8 cellular contexts compared by ENCODE assay signal in the genomic region with DNA sequence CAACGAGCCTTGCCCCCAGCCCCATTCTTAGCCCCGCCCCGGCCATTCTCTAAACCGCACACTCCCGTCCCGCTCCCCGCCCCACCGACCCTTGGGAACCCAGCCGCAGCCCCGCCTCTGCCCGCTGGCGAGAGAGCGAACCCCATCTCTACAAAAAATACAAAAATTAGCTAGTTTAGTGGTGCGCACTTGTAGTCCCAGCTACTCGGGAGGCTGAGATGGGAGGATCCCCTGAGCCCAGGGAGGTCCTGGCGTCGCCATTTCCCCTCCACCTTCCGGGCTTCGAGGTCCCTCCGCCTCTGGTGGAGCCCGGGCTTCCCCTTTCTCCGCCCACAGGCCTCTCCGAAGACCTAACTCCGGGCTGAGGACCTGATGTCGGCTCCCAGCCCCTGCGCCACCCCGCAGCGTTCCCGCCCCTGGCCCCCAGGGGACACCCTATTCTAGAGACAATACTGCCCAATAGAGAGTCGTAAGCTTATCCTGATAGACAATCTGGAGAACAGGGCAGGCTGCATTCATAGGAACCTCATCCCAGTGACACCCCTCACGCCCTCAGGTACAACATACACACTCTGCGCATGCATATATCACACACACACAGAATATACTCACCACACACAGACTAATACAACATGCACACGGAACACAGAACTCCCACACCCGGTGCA. TPM values are rescaled to one million over a fixed set of nuclear protein-coding genes. Genes with fewer than 3 reads are reported as not detected.
A peak's percentile ranks its signal among the peaks of the same experiment; 100 is the strongest.
DNase-seq lines count a peak whose midpoint lies in the region; ATAC-seq and TF ChIP-seq lines count a peak whose summit lies in the region.

No MANE protein-coding gene starts in this region.

- no peaks in the 10 kb centered on the region for H3K36me3 Mint-ChIP-seq in CD4-positive, alpha-beta T cell (ENCODE audit: low read depth)
- peaks cover 6% of the 10 kb centered on the region for H3K36me3 Mint-ChIP-seq in activated B cell treated with CpG ODN at 0.5 μM for 24 hours (ENCODE audit: low read depth)
- peaks cover 35% of the 10 kb centered on the region for H3K36me3 Mint-ChIP-seq in dendritic cell treated with granulocyte-macrophage colony-stimulating factor and Interleukin-4, amounts not matched to agents 40 ng/mL and 50 ng/mL, for 4 days (ENCODE audit: low read depth)

- peaks cover 22% of the 10 kb centered on the region for H3K27me3 Mint-ChIP-seq in CD4-positive, alpha-beta T cell
- no peaks in the 10 kb centered on the region for H3K27me3 Mint-ChIP-seq in activated B cell treated with CpG ODN at 0.5 μM for 24 hours
- H3K27me3 Mint-ChIP-seq in dendritic cell treated with granulocyte-macrophage colony-stimulating factor and Interleukin-4, amounts not matched to agents 40 ng/mL and 50 ng/mL, for 4 days, result peaks cover 2% of the 10 kb centered on the region

- H3K4me3 ChIP-seq in muscle layer of duodenum (ENCODE audit: low read depth in 1 of 2, low read length in 2 of 2) (peak overlapping the region; percentile 66 to 81), testis (peak overlapping the region; percentile 64 to 73)

- no peaks in the 10 kb centered on the region for H3K9me3 Mint-ChIP-seq in CD4-positive, alpha-beta T cell
- no peaks in the 10 kb centered on the region for H3K9me3 Mint-ChIP-seq in activated B cell treated with CpG ODN at 0.5 μM for 24 hours
- H3K9me3 Mint-ChIP-seq in dendritic cell treated with granulocyte-macrophage colony-stimulating factor and Interleukin-4, amounts not matched to agents 40 ng/mL and 50 ng/mL, for 4 days, result no peaks in the 10 kb centered on the region

- peak; percentile 33 to 62 (median 47) for DNase-seq in CD4-positive, alpha-beta T cell
- peak; percentile 66 for DNase-seq in activated B cell treated with CpG ODN at 0.5 μM for 24 hours
- peak; percentile 36 for DNase-seq in testis
- DNase-seq in NK-92 treated with Interleukin-12 subunit alpha and Interleukin-12 subunit beta, amount 100 ng/mL, for 24 hours (lab: John Stamatoyannopoulos, UW), result no peak

- peak overlapping the region; percentile 87 for H3K4me3 Mint-ChIP-seq in CD4-positive, alpha-beta T cell
- peak overlapping the region; percentile 91 for H3K4me3 Mint-ChIP-seq in activated B cell treated with CpG ODN at 0.5 μM for 24 hours
- peak overlapping the region; percentile 77 for H3K4me3 Mint-ChIP-seq in dendritic cell treated with granulocyte-macrophage colony-stimulating factor and Interleukin-4, amounts not matched to agents 40 ng/mL and 50 ng/mL, for 4 days

- ATAC-seq in CD4-positive, alpha-beta T cell (ENCODE audit: poor library complexity), result peak; percentile 31
- ATAC-seq in HG02610 (IDR thresholded peaks at IDR 0.05; ENCODE audit: unreplicated experiment) (peak; percentile 32), activated B cell treated with CpG ODN at 0.5 μM for 24 hours (ENCODE audit: low read depth) (peak; percentile 56), GM19463 (IDR thresholded peaks at IDR 0.05; ENCODE audit: unreplicated experiment) (no peak)

- peaks cover 16% of the 10 kb centered on the region for H3K27me3 ChIP-seq in CD4-positive, alpha-beta T cell (ENCODE audit: control insufficient read depth, insufficient read depth, low read length)
- H3K27me3 ChIP-seq in muscle layer of duodenum (ENCODE audit: low read depth, low read length), result no peaks in the 10 kb centered on the region
- H3K27me3 ChIP-seq in testis, result no peaks in the 10 kb centered on the region

- H3K36me3 ChIP-seq in muscle layer of duodenum (ENCODE audit: control insufficient read depth in 1 of 2, insufficient read depth in 2 of 2, low read length in 2 of 2) (peaks cover 0 to 18% of the 10 kb centered on the region in 2 donors), testis (ENCODE audit: low read depth, missing control alignments) (no peaks in the 10 kb centered on the region)

- peak overlapping the region; percentile 73 for H3K27ac ChIP-seq in CD4-positive, alpha-beta T cell (ENCODE audit: low read depth, low read length)
- H3K27ac ChIP-seq in muscle layer of duodenum (ENCODE audit: low read length) (no peak overlapping the region), testis (peak overlapping the region; percentile 82 to 94)

- intact Hi-C loops in CD4-positive, alpha-beta T cell (cut with DNase I, micrococcal nuclease), result loop anchor here (5.0 to 10.0 kb wide), 3 partner anchors 50 to 357 kb away; a partner anchor contains a TSS
- intact Hi-C loops in activated B cell treated with CpG ODN at 0.5 μM for 24 hours (cut with micrococcal nuclease), result loop anchor here (1.0 kb wide), 1 partner anchor 67 kb away; a partner anchor contains a TSS
- intact Hi-C loops in dendritic cell treated with granulocyte-macrophage colony-stimulating factor and Interleukin-4, amounts not matched to agents 40 ng/mL and 50 ng/mL, for 4 days (cut with micrococcal nuclease), result loop anchor here (5.0 kb wide), 1 partner anchor 50 kb away; a partner anchor contains a TSS
- intact Hi-C loops in testis (cut with DNase I; ENCODE audit: low total_unique reads), result no loop called here

- H3K4me1 ChIP-seq in muscle layer of duodenum (ENCODE audit: control insufficient read depth in 1 of 2, insufficient read depth in 2 of 2, low read length in 2 of 2), result peaks cover 3 to 38% of the 10 kb centered on the region in 2 donors
- peaks cover 29% of the 10 kb centered on the region for H3K4me1 ChIP-seq in testis

- CTCF ChIA-PET in CD4-positive, alpha-beta T cell (lab: Charles Lee), result interaction anchor here (0.7 to 3.6 kb wide), 6 partner anchors 8 to 65 kb away, joined by 3 to 24 read pairs (median 10); a partner anchor contains a TSS
- CTCF ChIA-PET in activated B cell treated with CpG ODN at 0.5 μM for 24 hours (lab: Charles Lee), result interaction anchor here (0.7 to 2.3 kb wide), 3 partner anchors 15 to 204 kb away, joined by 3 to 15 read pairs (median 5); a partner anchor contains a TSS

- POLR2A ChIA-PET in CD4-positive, alpha-beta T cell (lab: Charles Lee), result interaction anchor here (1.1 to 4.6 kb wide), 11 partner anchors 9 to 580 kb away, joined by 3 to 110 read pairs (median 15); a partner anchor contains a TSS
- POLR2A ChIA-PET in activated B cell treated with CpG ODN at 0.5 μM for 24 hours (lab: Charles Lee), result interaction anchor here (0.5 to 3.8 kb wide), 16 partner anchors 9 to 240 kb away, joined by 3 to 115 read pairs (median 8); a partner anchor contains a TSS

- no peak for TF ChIP-seq CTCF in CD4-positive, alpha-beta T cell (IDR thresholded peaks at IDR 0.05)
- TF ChIP-seq CTCF in activated B cell treated with CpG ODN at 0.5 μM for 24 hours (IDR thresholded peaks at IDR 0.05) (no peak), testis (IDR thresholded peaks at IDR 0.05) (no peak)

- H3K9me3 ChIP-seq in CD4-positive, alpha-beta T cell (ENCODE audit: control insufficient read depth, low read length), result no peaks in the 10 kb centered on the region
- H3K9me3 ChIP-seq in muscle layer of duodenum (ENCODE audit: control insufficient read depth in 1 of 2, low read length in 2 of 2) (no peaks in the 10 kb centered on the region), testis (no peaks in the 10 kb centered on the region)

- H3K27ac Mint-ChIP-seq in CD4-positive, alpha-beta T cell, result peak overlapping the region; percentile 87
- peak overlapping the region; percentile 96 for H3K27ac Mint-ChIP-seq in activated B cell treated with CpG ODN at 0.5 μM for 24 hours
- peak overlapping the region; percentile 93 for H3K27ac Mint-ChIP-seq in dendritic cell treated with granulocyte-macrophage colony-stimulating factor and Interleukin-4, amounts not matched to agents 40 ng/mL and 50 ng/mL, for 4 days

- peaks cover 20% of the 10 kb centered on the region for H3K4me1 Mint-ChIP-seq in CD4-positive, alpha-beta T cell (ENCODE audit: low read depth)
- H3K4me1 Mint-ChIP-seq in activated B cell treated with CpG ODN at 0.5 μM for 24 hours, result peaks cover 18% of the 10 kb centered on the region
- peaks cover 39% of the 10 kb centered on the region for H3K4me1 Mint-ChIP-seq in dendritic cell treated with granulocyte-macrophage colony-stimulating factor and Interleukin-4, amounts not matched to agents 40 ng/mL and 50 ng/mL, for 4 days (ENCODE audit: low read depth)

- WGBS in testis, 2 donors, result 38 to 39% methylated on average over 34 of the region's 34 CpGs

- TF ChIP-seq POLR2A in testis (IDR thresholded peaks at IDR 0.05), result no peak

RNA-seq across cellular contexts. Expression of a gene that starts 0.5 kb away (rescaled TPM):
- 1 to 10 TPM; 3.5 to 4.1 TPM for total RNA-seq in CD4-positive, alpha-beta T cell
- total RNA-seq in activated B cell treated with CpG ODN at 0.5 μM for 24 hours, result 9.1 and 11.0 TPM in 2 replicates
- total RNA-seq in testis, result 100 to 1,000 TPM in 1 of 2 donors, 10 to 100 TPM in 1; 90.2 to 322 TPM
- 286 TPM for polyA plus RNA-seq in testis (ENCODE audit: insufficient read depth, low read depth, low replicate concordance)

RNA-seq across cellular contexts. Expression of a gene that starts 5.5 kb away (rescaled TPM):
- 10 to 100 TPM; 20.7 to 21.3 TPM for total RNA-seq in CD4-positive, alpha-beta T cell
- 21.3 and 23.9 TPM in 2 replicates for total RNA-seq in activated B cell treated with CpG ODN at 0.5 μM for 24 hours
- total RNA-seq in testis, result 10 to 100 TPM; 30.4 to 47.3 TPM
- 42.1 TPM for polyA plus RNA-seq in testis (ENCODE audit: insufficient read depth, low read depth, low replicate concordance)

RNA-seq across cellular contexts. Expression of a gene that starts 7.6 kb away (rescaled TPM):
- total RNA-seq in CD4-positive, alpha-beta T cell, result 1,000 to 10,000 TPM; 3,393 to 3,457 TPM
- total RNA-seq in activated B cell treated with CpG ODN at 0.5 μM for 24 hours, result 3,189 and 3,657 TPM in 2 replicates
- total RNA-seq in testis, result 100 to 1,000 TPM; 200 to 343 TPM
- polyA plus RNA-seq in testis (ENCODE audit: insufficient read depth, low read depth, low replicate concordance), result 757 TPM

RNA-seq across cellular contexts. Expression of a gene that starts 13.9 kb away (rescaled TPM):
- total RNA-seq in CD4-positive, alpha-beta T cell, result under 1 TPM; 0.39 to 0.60 TPM
- total RNA-seq in activated B cell treated with CpG ODN at 0.5 μM for 24 hours, result 40.7 and 41.0 TPM in 2 replicates
- total RNA-seq in testis, result 1 to 10 TPM; 4.2 to 8.6 TPM
- polyA plus RNA-seq in testis (ENCODE audit: insufficient read depth, low read depth, low replicate concordance), result 18.0 TPM

RNA-seq across cellular contexts. Expression of a gene that starts 16.4 kb away (rescaled TPM):
- total RNA-seq in CD4-positive, alpha-beta T cell, result 1 to 10 TPM; 4.7 to 5.2 TPM
- total RNA-seq in activated B cell treated with CpG ODN at 0.5 μM for 24 hours (24.8 and 29.7 TPM in 2 replicates), testis (10 to 100 TPM; 10.1 to 10.7 TPM)
- 7.3 TPM for polyA plus RNA-seq in testis (ENCODE audit: insufficient read depth, low read depth, low replicate concordance)
